Comparison of ENCODE assay signal across 26 cellular contexts in the genomic region with DNA sequence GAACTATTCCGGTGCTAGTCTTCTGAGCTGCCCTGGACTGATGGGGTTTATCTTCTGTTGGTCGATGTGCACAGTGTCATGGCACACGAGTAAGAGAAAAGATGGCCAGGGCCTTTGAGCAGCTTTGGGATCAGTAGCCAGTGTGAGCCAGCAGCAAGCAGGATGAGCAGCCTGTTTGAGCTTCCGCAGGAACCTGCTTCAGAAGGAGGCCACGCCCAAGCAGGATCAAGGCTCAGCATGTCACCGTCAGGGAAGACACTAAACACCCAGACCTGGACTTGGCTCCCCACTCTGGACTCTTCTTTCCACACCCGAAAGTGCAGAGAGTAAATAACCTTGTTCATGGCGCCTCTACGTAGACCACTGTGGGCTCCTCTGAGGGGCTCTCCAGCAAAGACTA. TPM values are rescaled to one million over a fixed set of nuclear protein-coding genes. Genes with fewer than 3 reads are reported as not detected.
DNase-seq lines count a peak whose midpoint lies in the region; ATAC-seq, FAIRE-seq and TF ChIP-seq lines count a peak whose summit lies in the region.
"Had no signal": no experiment of that assay in that cellular context is flagged by ENCODE, and none has a peak within 500 bp of the region (broad histone marks: within the 10 kb centered on the region; RNA-seq: fewer than 3 reads in every experiment).

No MANE protein-coding gene starts in this region.

- peaks cover 11% of the 10 kb centered on the region for H3K36me3 Mint-ChIP-seq in neural progenitor cell
- peaks cover 6% of the 10 kb centered on the region for H3K36me3 Mint-ChIP-seq in T-cell

- DNase-seq in HepG2 (ENCODE audit: low spot score) (no peak), right lobe of liver (no peak), islet precursor cell (peak; percentile 38), neural progenitor cell (ENCODE audit: low spot score) (no peak), T-cell (no peak), right atrium auricular region (ENCODE audit: low spot score) (no peak)
- no peak for DNase-seq in stimulated activated naive CD4-positive, alpha-beta T cell treated with Interleukin-2 at 50 U/mL for 16 hours (lab: John Stamatoyannopoulos, UW)
- DNase-seq: Caco-2; CD8-positive, alpha-beta T cell; Kasumi-1; MV-4-11; NCI-H1105; NCI-H1436 treated with DMSO at 0.1 percent for 48 hours; NCI-H1930; NCI-H2107; NCI-H524 treated with DMSO at 0.1 percent for 48 hours; NCI-H774; SJCRH30 had no signal

- peaks cover 8% of the 10 kb centered on the region for H3F3A ChIP-seq in neural progenitor cell (ENCODE audit: low read depth)

- no peak for TF ChIP-seq CTCF in HepG2 (CRISPR knock-in tag; IDR thresholded peaks at IDR 0.05)
- TF ChIP-seq CTCF in right lobe of liver (IDR thresholded peaks at IDR 0.05) = no peak
- no peak for TF ChIP-seq CTCF in neural progenitor cell (IDR thresholded peaks at IDR 0.05)
- no peak for TF ChIP-seq CTCF in right atrium auricular region (IDR thresholded peaks at IDR 0.05)

- TF ChIP-seq POLR2A in HepG2 (IDR thresholded peaks at IDR 0.05; ENCODE audit: insufficient read depth in 1 of 2, low read depth in 2 of 2, low read length in 2 of 2) = no peak
- no peak for TF ChIP-seq POLR2A in right lobe of liver (IDR thresholded peaks at IDR 0.05)

- H4K20me1 ChIP-seq in HepG2 (ENCODE audit: insufficient read depth, low read length) (no peaks in the 10 kb centered on the region), neural progenitor cell (ENCODE audit: low read depth) (no peaks in the 10 kb centered on the region)

- no peaks in the 10 kb centered on the region; a peak in 1 of 5 replicates for H3K36me3 ChIP-seq in HepG2 (replicated peaks in 1 of 2; ENCODE audit: control insufficient read depth in 1 of 2, insufficient read depth in 2 of 2, low read length in 2 of 2)
- H3K36me3 ChIP-seq in right lobe of liver = no peaks in the 10 kb centered on the region
- no peaks in the 10 kb centered on the region for H3K36me3 ChIP-seq in neural progenitor cell
- peaks cover 3% of the 10 kb centered on the region for H3K36me3 ChIP-seq in right atrium auricular region
- H3K36me3 ChIP-seq: SJCRH30 had no signal

- no TSS peak for BruUV-seq in HepG2 (replicated peaks; lab: Mats Ljungman, UMichigan)

- peaks cover 24% of the 10 kb centered on the region for H3K4me1 Mint-ChIP-seq in neural progenitor cell
- H3K4me1 Mint-ChIP-seq in T-cell = peaks cover 5 to 12% (median 5%) of the 10 kb centered on the region in 3 donors
- H3K4me1 Mint-ChIP-seq: B cell had no signal

- 81% methylated on average over 9 of the region's 9 CpGs for WGBS in HepG2 (ENCODE audit: low lambda C conversion rate)
- 88% methylated on average over 1 of the region's 9 CpGs for WGBS in right lobe of liver (ENCODE audit: insufficient coverage, low coverage, low lambda C conversion rate, missing lambda C conversion rate)

- intact Hi-C loops in HepG2 (cut with micrococcal nuclease; ENCODE audit: unreplicated experiment) (no loop called here), right lobe of liver (cut with DNase I) (loop anchor here in 1 of 2 donors (10.0 kb wide), 1 partner anchor 53 kb away; no protein-coding TSS in a partner anchor)

- H3K27ac ChIP-seq in HepG2 (ENCODE audit: extremely low read length, insufficient read depth, low read length) (peak overlapping the region; percentile 58), right lobe of liver (no peak overlapping the region), neural progenitor cell (no peak overlapping the region), right atrium auricular region (no peak overlapping the region)
- H3K27ac ChIP-seq: 22Rv1, C4-2B, SJCRH30 had no signal

- H3K4me3 ChIP-seq in HepG2 (replicated peaks in 1 of 3; ENCODE audit: insufficient read depth in 1 of 3, low read depth in 2 of 3, low read length in 3 of 3) (no peak overlapping the region), right lobe of liver (no peak overlapping the region), neural progenitor cell (no peak overlapping the region), right atrium auricular region (no peak overlapping the region)
- H3K4me3 ChIP-seq: SJCRH30 had no signal

- POLR2A ChIA-PET in HepG2 (lab: Yijun Ruan, JAX) (interaction anchor here (1.2 kb wide), 1 partner anchor 26 kb away, joined by 3 read pairs; no protein-coding TSS in a partner anchor), T-cell (lab: Charles Lee) (no interaction called here)

- CTCF ChIA-PET in HepG2 (lab: Yijun Ruan, JAX; ENCODE audit: low intra/inter-chr PET ratio, low total read pairs) (no interaction called here), T-cell (lab: Charles Lee) (interaction anchor here in 1 of 2 donors (0.6 kb wide), 1 partner anchor 1911 kb away, joined by 4 read pairs; no protein-coding TSS in a partner anchor)

- peak overlapping the region; percentile 57 for H3K27ac Mint-ChIP-seq in neural progenitor cell
- no peak overlapping the region for H3K27ac Mint-ChIP-seq in T-cell
- H3K27ac Mint-ChIP-seq: B cell; CD8-positive, alpha-beta T cell had no signal

- no peak for FAIRE-seq in HepG2 (lab: Jason Lieb, UNC)
- FAIRE-seq: G401.6, H1 had no signal

- in situ Hi-C loops in HepG2 (cut with HindIII; ENCODE audit: extremely low pct_ligation_motif_present, low pct_unique_long_range_greater_than_20kb) = no loop called here

- H3K9ac ChIP-seq in HepG2 (ENCODE audit: insufficient read depth, low read depth, low read length) (no peak overlapping the region), neural progenitor cell (no peak overlapping the region)

- H3K4me1 ChIP-seq in HepG2 (ENCODE audit: insufficient read depth, low read length) (peaks cover 70% of the 10 kb centered on the region), right lobe of liver (peaks cover 0 to 8% (median 3%) of the 10 kb centered on the region in 4 donors), neural progenitor cell (peaks cover 25% of the 10 kb centered on the region), right atrium auricular region (no peaks in the 10 kb centered on the region)
- H3K4me1 ChIP-seq: SJCRH30 had no signal

- H3K9me3 ChIP-seq in HepG2 (ENCODE audit: low read length) = no peaks in the 10 kb centered on the region
- H3K9me3 ChIP-seq in right lobe of liver = no peaks in the 10 kb centered on the region
- no peaks in the 10 kb centered on the region for H3K9me3 ChIP-seq in neural progenitor cell (ENCODE audit: low read depth)
- H3K9me3 ChIP-seq in right atrium auricular region = no peaks in the 10 kb centered on the region
- H3K9me3 ChIP-seq: Caco-2, SJCRH30 had no signal

- no peak for ATAC-seq in HepG2
- ATAC-seq in right lobe of liver = no peak
- no peak for ATAC-seq in T-cell (replicated peaks in 1 of 4)
- no peak for ATAC-seq in HG03175 (IDR thresholded peaks at IDR 0.05; ENCODE audit: unreplicated experiment)
- ATAC-seq: CD8-positive, alpha-beta T cell; HCT116; Right ventricle myocardium inferior had no signal

- H3K27me3 ChIP-seq in HepG2 (ENCODE audit: control insufficient read depth in 1 of 2, insufficient read depth in 2 of 2, low read length in 2 of 2) = no peaks in the 10 kb centered on the region
- no peaks in the 10 kb centered on the region for H3K27me3 ChIP-seq in right lobe of liver
- no peaks in the 10 kb centered on the region for H3K27me3 ChIP-seq in neural progenitor cell
- H3K27me3 ChIP-seq in right atrium auricular region = no peaks in the 10 kb centered on the region
- H3K27me3 ChIP-seq: SJCRH30 had no signal

- H3K79me2 ChIP-seq in HepG2 (ENCODE audit: insufficient read depth, low read length) = no peaks in the 10 kb centered on the region
- H3K79me2 ChIP-seq in neural progenitor cell (ENCODE audit: low read depth) = no peaks in the 10 kb centered on the region

- peaks cover 2% of the 10 kb centered on the region for H3K27me3 Mint-ChIP-seq in neural progenitor cell (ENCODE audit: insufficient read depth, low read depth)
- no peaks in the 10 kb centered on the region for H3K27me3 Mint-ChIP-seq in T-cell
- H3K27me3 Mint-ChIP-seq: B cell had no signal

- TF ChIP-seq EP300 in HepG2 (IDR thresholded peaks at IDR 0.05; ENCODE audit: low read depth in 2 of 2, low read length in 2 of 2) = no peak
- no peak for TF ChIP-seq EP300 in HepG2 (CRISPR knock-in tag; IDR thresholded peaks at IDR 0.05; ENCODE audit: borderline replicate concordance)

- H3K9me3 Mint-ChIP-seq in neural progenitor cell (no peaks in the 10 kb centered on the region), T-cell (no peaks in the 10 kb centered on the region)
- H3K9me3 Mint-ChIP-seq: CD8-positive, alpha-beta T cell had no signal

- H3K4me2 ChIP-seq in HepG2 (ENCODE audit: low read depth, low read length) (no peak overlapping the region), neural progenitor cell (no peak overlapping the region)

- H2AFZ ChIP-seq in HepG2 (ENCODE audit: low read length) (no peak overlapping the region), neural progenitor cell (replicated peaks) (no peak overlapping the region)

- TF ChIP-seq RAD21 in HepG2 (CRISPR knock-in tag; IDR thresholded peaks at IDR 0.05) = no peak

- no peak overlapping the region for H3K4me3 Mint-ChIP-seq in neural progenitor cell
- H3K4me3 Mint-ChIP-seq in T-cell = no peak overlapping the region
- H3K4me3 Mint-ChIP-seq: B cell; CD8-positive, alpha-beta T cell had no signal

RNA-seq across cellular contexts. Expression of a gene that starts 25.2 kb away (rescaled TPM):
- total RNA-seq in HepG2 (2016; rRNA removed; fragmentation: Illumina TruSeq; extraction: Trizol) = 47.5 and 48.6 TPM in 2 replicates
- total RNA-seq in HepG2 (2016; cell fraction: cytosol; rRNA removed; fragmentation: Illumina TruSeq; extraction: Trizol; ENCODE audit: low read depth) = 36.1 and 38.8 TPM in 2 replicates
- total RNA-seq in HepG2 (2016; cell fraction: insoluble cytoplasmic fraction; rRNA removed; fragmentation: Illumina TruSeq; extraction: Trizol) = 42.9 and 49.7 TPM in 2 replicates
- total RNA-seq in HepG2 (2016; cell fraction: membrane; rRNA removed; fragmentation: Illumina TruSeq; extraction: Trizol) = 46.0 and 48.9 TPM in 2 replicates
- 36.1 and 43.2 TPM in 2 replicates for total RNA-seq in HepG2 (2016; cell fraction: nucleus; rRNA removed; fragmentation: Illumina TruSeq; extraction: Trizol)
- polyA plus RNA-seq in HepG2 (2011; rRNA removed) = 45.6 and 49.2 TPM in 2 replicates
- 33.5 and 52.6 TPM in 2 replicates for polyA plus RNA-seq in HepG2 (2011; cell fraction: cytosol; rRNA removed)
- 151 and 167 TPM in 2 replicates for polyA plus RNA-seq in HepG2 (2011; cell fraction: nucleus; rRNA removed)
- polyA plus RNA-seq in HepG2 (2012) = 36.1 and 37.5 TPM in 2 replicates
- 39.0 and 42.6 TPM in 2 replicates for polyA plus RNA-seq in HepG2 (2016; cell fraction: cytosol; fragmentation: Illumina TruSeq; extraction: Trizol; ENCODE audit: low read depth)
- 48.6 and 51.7 TPM in 2 replicates for polyA plus RNA-seq in HepG2 (2016; cell fraction: insoluble cytoplasmic fraction; fragmentation: Illumina TruSeq; extraction: Trizol; ENCODE audit: low read depth)
- 45.0 and 48.7 TPM in 2 replicates for polyA plus RNA-seq in HepG2 (2016; cell fraction: membrane; fragmentation: Illumina TruSeq; extraction: Trizol; ENCODE audit: low read depth)
- polyA plus RNA-seq in HepG2 (2016; cell fraction: nucleus; fragmentation: Illumina TruSeq; extraction: Trizol; ENCODE audit: insufficient read depth, low read depth) = 83.8 and 85.3 TPM in 2 replicates
- polyA minus RNA-seq in HepG2 (2011; rRNA and poly(A)+ RNA removed; ENCODE audit: low replicate concordance) = 19.6 and 68.1 TPM in 2 replicates
- polyA minus RNA-seq in HepG2 (2011; cell fraction: cytosol; rRNA and poly(A)+ RNA removed) = 23.7 TPM in 2 replicates
- 45.2 and 49.1 TPM in 2 replicates for polyA minus RNA-seq in HepG2 (2011; cell fraction: nucleus; rRNA and poly(A)+ RNA removed)
- 10 to 100 TPM in 2 of 6 experiments, 1 to 10 TPM in 4; 6.3 to 18.2 (median 8.4) TPM for total RNA-seq in right lobe of liver
- total RNA-seq in neural progenitor cell (ENCODE audit: low replicate concordance) = 22.1 and 29.2 TPM in 2 replicates
- total RNA-seq in T-cell = 10 to 100 TPM; 28.6 to 44.1 (median 42.3) TPM
- total RNA-seq in right atrium auricular region = 10 to 100 TPM; 32.3 to 43.6 TPM
